Comparison of ENCODE assay signal across 11 cellular contexts in the genomic region with DNA sequence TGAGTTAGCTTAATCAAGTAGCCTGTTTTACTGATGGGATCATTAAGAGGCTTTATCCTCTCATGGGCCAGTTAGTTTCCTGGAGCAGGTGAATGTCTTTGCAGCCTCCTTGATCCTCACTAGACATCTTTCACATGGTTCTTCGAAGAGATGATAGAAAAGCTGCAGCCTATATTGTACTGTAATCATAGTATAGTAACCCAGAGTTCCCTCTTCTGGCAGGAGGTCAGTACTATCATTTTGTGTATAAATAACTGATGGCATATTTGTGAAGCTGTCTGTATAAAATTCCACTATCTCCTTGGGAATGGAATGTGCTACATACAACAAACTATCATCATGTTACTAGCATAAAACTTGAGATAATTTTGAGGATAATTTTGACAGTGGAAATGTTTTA.
A peak's percentile ranks its signal among the peaks of the same experiment; 100 is the strongest.
DNase-seq lines count a peak whose midpoint lies in the region; ATAC-seq, FAIRE-seq and TF ChIP-seq lines count a peak whose summit lies in the region.
"Had no signal": no experiment of that assay in that cellular context is flagged by ENCODE, and none has a peak within 500 bp of the region (broad histone marks: within the 10 kb centered on the region; RNA-seq: fewer than 3 reads in every experiment).

No MANE protein-coding gene starts in this region.

- FAIRE-seq in D721Med (lab: Jason Lieb, UNC), result no peak

- no peak overlapping the region for H3K4me3 ChIP-seq in epithelial cell of proximal tubule (ENCODE audit: low read depth, low read length)
- H3K4me3 ChIP-seq: smooth muscle cell had no signal

- TF ChIP-seq CTCF in D721Med (IDR thresholded peaks at IDR 0.05; ENCODE audit: insufficient read depth, missing control alignments), result peak; percentile 11
- peak; percentile 6 for TF ChIP-seq CTCF in epithelial cell of proximal tubule (conservative IDR thresholded peaks at IDR 0.05; ENCODE audit: low read depth, low read length)

- ATAC-seq in GM21526 (IDR thresholded peaks at IDR 0.05; ENCODE audit: low FRiP score, unreplicated experiment), result no peak
- ATAC-seq: esophagus mucosa had no signal

- DNase-seq in D721Med (ENCODE audit: insufficient read length, low spot score), result no peak
- DNase-seq in HT-29 (ENCODE audit: low spot score), result peak; percentile 29
- DNase-seq in OCI-M1 (lab: John Stamatoyannopoulos, UW), result peak; percentile 56
- no peak for DNase-seq in epithelial cell of proximal tubule (ENCODE audit: low read depth)
- DNase-seq in dedifferentiated amniotic fluid mesenchymal stem cell (ENCODE audit: extremely low spot score), result no peak
- DNase-seq in activated T-cell treated with anti-CD3 and anti-CD28 coated beads, Interleukin-2, amount 50 U/mL, for 1 hour, result no peak
- DNase-seq: activated naive CD4-positive, alpha-beta T cell treated with anti-CD3 and anti-CD28 coated beads, Interleukin-2, amount 10 ng/mL, durations not matched to agents 7 days and 5 days; NCI-H1436 treated with DMSO at 0.1 percent for 48 hours had no signal

Comparison
In these comparisons a context has a peak if more than half of its experiments do, and no peak if none do; other contexts are left out.
1. DNase-seq: peak in HT-29 (single experiment) and OCI-M1 (single experiment); none in D721Med (single experiment), epithelial cell of proximal tubule (single experiment), dedifferentiated amniotic fluid mesenchymal stem cell (single experiment) and activated T-cell treated with anti-CD3 and anti-CD28 coated beads, Interleukin-2, amount 50 U/mL, for 1 hour (single experiment).